In the genomic region with DNA sequence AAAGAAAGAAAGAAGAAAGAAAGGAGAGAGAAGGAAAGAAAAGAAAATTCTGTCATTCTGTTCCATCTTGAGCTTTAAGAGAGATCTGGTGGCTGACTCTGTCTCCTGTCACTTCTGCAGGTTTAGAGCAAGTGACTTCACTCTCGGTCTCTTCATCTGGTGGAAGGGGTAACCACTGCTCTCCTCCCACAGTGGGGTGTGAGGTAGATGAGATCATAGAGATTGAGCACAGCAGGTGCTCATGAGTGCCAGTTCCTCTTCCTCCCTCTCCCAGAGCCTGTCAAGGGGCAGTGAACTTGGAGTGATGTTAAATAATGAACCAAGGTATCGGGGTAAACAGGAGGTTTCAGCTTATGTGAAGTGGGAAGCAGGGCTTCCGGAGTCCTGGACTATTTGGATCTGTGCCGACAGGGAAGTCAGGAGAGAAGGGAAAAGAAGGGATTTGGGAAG, we compare ENCODE assay signal across 8 cellular contexts. TPM values are rescaled to one million over a fixed set of nuclear protein-coding genes. Genes with fewer than 3 reads are reported as not detected.
A peak's percentile ranks its signal among the peaks of the same experiment; 100 is the strongest.
DNase-seq lines count a peak whose midpoint lies in the region; ATAC-seq and TF ChIP-seq lines count a peak whose summit lies in the region.

No MANE protein-coding gene starts in this region.

- intact Hi-C loops in left lung (cut with DNase I) = no loop called here

- H3K27ac ChIP-seq in left lung = no peak overlapping the region

- no peaks in the 10 kb centered on the region for H3K36me3 ChIP-seq in left lung

- H3K4me1 ChIP-seq in left lung = peaks cover 6 to 13% of the 10 kb centered on the region in 2 donors

- peak; percentile 24 for DNase-seq in GM12864 (ENCODE audit: low read depth)
- DNase-seq in NCI-H1105 (lab: John Stamatoyannopoulos, UW) = peak; percentile 18
- DNase-seq in activated CD4-positive, alpha-beta T cell treated with anti-CD3 and anti-CD28 coated beads, Interleukin-2, amount 50 U/mL, for 1 hour = peak; percentile 37
- no peak for DNase-seq in left lung
- DNase-seq in HUDEP-2 (lab: John Stamatoyannopoulos, UW; ENCODE audit: unreplicated experiment in 76 of 76) = no peak
- DNase-seq in UCSD-AML1 (lab: John Stamatoyannopoulos, UW; ENCODE audit: unreplicated experiment) = no peak
- no peak for DNase-seq in AG20443 (ENCODE audit: low spot score)

- peaks cover 0 to 4% of the 10 kb centered on the region in 2 donors for H3K27me3 ChIP-seq in left lung

- TF ChIP-seq CTCF in GM12864 (IDR thresholded peaks at IDR 0.05; ENCODE audit: low read depth, low read length, missing control alignments) = no peak
- no peak for TF ChIP-seq CTCF in left lung (IDR thresholded peaks at IDR 0.05)

- H3K4me3 ChIP-seq in GM12864 (ENCODE audit: low read depth, low read length) (no peak overlapping the region), left lung (no peak overlapping the region)

- ATAC-seq in HG02571 (IDR thresholded peaks at IDR 0.05; ENCODE audit: unreplicated experiment) (peak; percentile 84), left lung (peak; percentile 51)

- H3K9me3 ChIP-seq in left lung = no peaks in the 10 kb centered on the region

RNA-seq across cellular contexts. Expression of a gene that starts 47.7 kb away (rescaled TPM):
- total RNA-seq in left lung = 1 to 10 TPM in 1 of 2 donors, under 1 TPM in 1; 0.65 to 2.0 TPM

Comparison
In these comparisons a context has a peak if more than half of its experiments do, and no peak if none do; other contexts are left out.
1. DNase-seq: peak in GM12864 (single experiment), NCI-H1105 (single experiment) and activated CD4-positive, alpha-beta T cell treated with anti-CD3 and anti-CD28 coated beads, Interleukin-2, amount 50 U/mL, for 1 hour (single experiment); none in left lung (0 of 2), HUDEP-2 (0 of 76), UCSD-AML1 (single experiment) and AG20443 (single experiment).